ENCODE assay signal across 13 cellular contexts in the genomic region with DNA sequence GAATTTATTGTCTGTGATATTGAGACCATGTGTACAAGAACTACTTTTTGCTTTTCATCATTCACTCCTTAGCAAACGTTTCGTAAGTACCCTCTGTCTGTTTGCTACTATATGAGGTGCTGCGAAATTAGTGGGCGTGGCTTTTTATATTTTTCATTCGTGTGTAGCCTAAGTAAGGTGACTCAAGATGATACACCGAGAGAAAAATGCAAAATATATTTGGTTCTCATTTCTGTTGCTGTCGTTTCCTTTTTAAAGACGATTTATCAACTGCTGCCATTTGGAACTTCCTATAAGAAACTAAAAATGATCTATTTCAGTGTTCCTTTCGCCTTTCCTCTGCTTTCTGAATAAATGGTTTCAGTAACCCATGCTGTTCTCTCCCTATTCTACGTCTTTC.
DNase-seq lines count a peak whose midpoint lies in the region; ATAC-seq, FAIRE-seq and TF ChIP-seq lines count a peak whose summit lies in the region.
"Had no signal": no experiment of that assay in that cellular context is flagged by ENCODE, and none has a peak within 500 bp of the region (broad histone marks: within the 10 kb centered on the region; RNA-seq: fewer than 3 reads in every experiment).

No MANE protein-coding gene starts in this region.

- RAD21 ChIA-PET in GM12878 (lab: Charles Lee; ENCODE audit: unreplicated experiment) = interaction anchor here (0.6 kb wide), 1 partner anchor 61 kb away, joined by 3 read pairs; a partner anchor contains a TSS

- H3K4me2 ChIP-seq in GM12878 (ENCODE audit: control insufficient read depth, insufficient read depth) = peak overlapping the region; percentile 24

- in situ Hi-C loops in GM12878 (cut with MboI) = loop anchor here (10.0 to 25.0 kb wide), 4 partner anchors 187 to 975 kb away; a partner anchor contains a TSS
- in situ Hi-C loops in ACHN (cut with HindIII; ENCODE audit: low pct_ligation_motif_present, low pct_unique_long_range_greater_than_20kb, low sequenced_read_pairs) = no loop called here

- no peak overlapping the region for H2AFZ ChIP-seq in GM12878 (ENCODE audit: control insufficient read depth, low read depth, low read length)

- BruUV-seq in GM12878 (replicated peaks; lab: Mats Ljungman, UMichigan) = no TSS peak

- 4% methylated on average over 10 of the region's 10 CpGs for WGBS in GM12878 (ENCODE audit: insufficient coverage, insufficient replicate concordance, low lambda C conversion rate, missing lambda C conversion rate)

- SMC1A ChIA-PET in GM12878 (lab: Charles Lee; ENCODE audit: uncharacterized antibody, unreplicated experiment) = interaction anchor here (1.1 to 4.2 kb wide), 3 partner anchors 8 to 214 kb away, joined by 3 to 33 read pairs (median 27); no protein-coding TSS in a partner anchor

- CTCF ChIA-PET in GM12878 (lab: Yijun Ruan, JAX) = interaction anchor here (0.9 to 6.2 kb wide), 5 partner anchors 8 to 215 kb away, joined by 3 to 60 read pairs (median 9); no protein-coding TSS in a partner anchor

- POLR2A ChIA-PET in GM12878 (lab: Charles Lee) = interaction anchor here (1.2 to 1.4 kb wide), 2 partner anchors 9 to 12 kb away, joined by 3 to 6 read pairs; no protein-coding TSS in a partner anchor

- intact Hi-C loops in GM12878 (cut with micrococcal nuclease; ENCODE audit: unreplicated experiment) = no loop called here

- no peak for TF ChIP-seq RAD21 in GM12878 (IDR thresholded peaks at IDR 0.05; ENCODE audit: insufficient read depth, low read depth, low read length)

- 0 out of 4 replicates have a peak, but pooled peaks of 1 of the 2 experiments have one; percentile 31 for TF ChIP-seq EP300 in GM12878 (IDR thresholded peaks at IDR 0.05; ENCODE audit: borderline replicate concordance in 1 of 2, control insufficient read depth in 1 of 2, low read depth in 2 of 2, low read length in 2 of 2)

- H3K9me3 ChIP-seq in GM12878 (replicated peaks; ENCODE audit: control insufficient read depth, insufficient read depth, low read length) (peaks cover 2% of the 10 kb centered on the region; the same call in 2 of the 3 replicates), SJCRH30 (replicated peaks) (no peaks in the 10 kb centered on the region)
- H3K9me3 ChIP-seq: prostate gland had no signal

- DNase-seq in EL (peak; percentile 43), GM12878 (ENCODE audit: low read depth, low spot score) (peak; percentile 67), ACHN (no peak), OCI-M2 (lab: John Stamatoyannopoulos, UW; ENCODE audit: unreplicated experiment) (no peak), SJCRH30 (no peak)
- no peak for DNase-seq in stimulated activated CD4-positive, alpha-beta T cell treated with anti-CD3 and anti-CD28 coated beads, Interleukin-2, amount 100 ng/mL, for 24 hours
- DNase-seq: NCI-H187 treated with DMSO at 0.1 percent for 48 hours, trophoblast cell had no signal

- FAIRE-seq in GM12878 (lab: Jason Lieb, UNC) = no peak
- FAIRE-seq: endothelial cell of umbilical vein had no signal

- H3K4me1 ChIP-seq in GM12878 (ENCODE audit: control insufficient read depth, insufficient read depth, low read length) = peaks cover 21% of the 10 kb centered on the region
- no peaks in the 10 kb centered on the region for H3K4me1 ChIP-seq in SJCRH30
- H3K4me1 ChIP-seq: prostate gland had no signal

- no peaks in the 10 kb centered on the region for H3K79me2 ChIP-seq in GM12878 (ENCODE audit: control insufficient read depth, insufficient read depth, low read length)

- H3K4me3 ChIP-seq in GM12878 (peak overlapping the region; percentile 11; the same call in 1 of the 2 replicates), SJCRH30 (no peak overlapping the region)
- H3K4me3 ChIP-seq: prostate gland had no signal

- TF ChIP-seq CTCF in GM12878 (IDR thresholded peaks at IDR 0.05 in 2 of 3, conservative IDR thresholded peaks at IDR 0.05 in 1 of 3; ENCODE audit: control insufficient read depth in 2 of 3, extremely low read depth in 1 of 3, insufficient read depth in 1 of 3, low read depth in 3 of 3, low read length in 3 of 3) = no peak

- no peak for TF ChIP-seq POLR2A in GM12878 (IDR thresholded peaks at IDR 0.05; ENCODE audit: low read depth, low read length)

- 0 out of 2 replicates have a peak, but pooled peaks cover 2% of the 10 kb centered on the region for H4K20me1 ChIP-seq in GM12878 (ENCODE audit: control insufficient read depth, insufficient read depth)

- peaks cover 0 to 3% of the 10 kb centered on the region in 2 experiments for H3K36me3 ChIP-seq in GM12878 (ENCODE audit: control insufficient read depth in 2 of 2, insufficient read depth in 2 of 2, low read length in 1 of 2)
- peaks cover 29% of the 10 kb centered on the region for H3K36me3 ChIP-seq in SJCRH30
- H3K36me3 ChIP-seq: prostate gland had no signal

- ATAC-seq in GM19043 (IDR thresholded peaks at IDR 0.05; ENCODE audit: low read depth, unreplicated experiment) (peak; percentile 57), HG03066 (IDR thresholded peaks at IDR 0.05; ENCODE audit: low read depth, unreplicated experiment) (peak; percentile 53), GM12878 (peak; percentile 86)

- H3K27ac ChIP-seq in GM12878 (ENCODE audit: control insufficient read depth, insufficient read depth) = peak overlapping the region; percentile 45
- H3K27ac ChIP-seq in SJCRH30 = no peak overlapping the region
- H3K27ac ChIP-seq: HL-60, prostate gland had no signal

- H3K27me3 ChIP-seq in GM12878 (replicated peaks in 1 of 2; ENCODE audit: control insufficient read depth in 2 of 2, insufficient read depth in 2 of 2, low read length in 1 of 2) = no peaks in the 10 kb centered on the region
- no peaks in the 10 kb centered on the region for H3K27me3 ChIP-seq in SJCRH30

- no peak overlapping the region for H3K9ac ChIP-seq in GM12878 (ENCODE audit: control insufficient read depth, insufficient read depth, low read length)

TF ChIP-seq in GM12878, 131 proteins besides CTCF, POLR2A, EP300 and RAD21 (continues in another document):
- TF ChIP-seq, protein P1, sequence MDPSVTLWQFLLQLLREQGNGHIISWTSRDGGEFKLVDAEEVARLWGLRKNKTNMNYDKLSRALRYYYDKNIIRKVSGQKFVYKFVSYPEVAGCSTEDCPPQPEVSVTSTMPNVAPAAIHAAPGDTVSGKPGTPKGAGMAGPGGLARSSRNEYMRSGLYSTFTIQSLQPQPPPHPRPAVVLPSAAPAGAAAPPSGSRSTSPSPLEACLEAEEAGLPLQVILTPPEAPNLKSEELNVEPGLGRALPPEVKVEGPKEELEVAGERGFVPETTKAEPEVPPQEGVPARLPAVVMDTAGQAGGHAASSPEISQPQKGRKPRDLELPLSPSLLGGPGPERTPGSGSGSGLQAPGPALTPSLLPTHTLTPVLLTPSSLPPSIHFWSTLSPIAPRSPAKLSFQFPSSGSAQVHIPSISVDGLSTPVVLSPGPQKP (IDR thresholded peaks at IDR 0.05; ENCODE audit: low read depth, low read length) = no peak
- TF ChIP-seq FOXM1 (IDR thresholded peaks at IDR 0.05; ENCODE audit: low read depth, low read length) (peak; percentile 67; the same call in 1 of the 2 replicates), NFIC (IDR thresholded peaks at IDR 0.05; ENCODE audit: low read depth, low read length) (peak; percentile 70; the same call in 1 of the 2 replicates), ZNF274 (IDR thresholded peaks at IDR 0.05; ENCODE audit: insufficient read depth, insufficient read length) (no peak), FOS (IDR thresholded peaks at IDR 0.05; ENCODE audit: borderline replicate concordance, extremely low read depth, insufficient read length) (no peak), CREM (IDR thresholded peaks at IDR 0.05; ENCODE audit: low read depth) (0 out of 2 replicates have a peak, but pooled peaks have one; percentile 9), MEF2B (IDR thresholded peaks at IDR 0.05; ENCODE audit: partially characterized antibody, poor library complexity, severe bottlenecking) (peak; percentile 19)
- TF ChIP-seq, protein P2, sequence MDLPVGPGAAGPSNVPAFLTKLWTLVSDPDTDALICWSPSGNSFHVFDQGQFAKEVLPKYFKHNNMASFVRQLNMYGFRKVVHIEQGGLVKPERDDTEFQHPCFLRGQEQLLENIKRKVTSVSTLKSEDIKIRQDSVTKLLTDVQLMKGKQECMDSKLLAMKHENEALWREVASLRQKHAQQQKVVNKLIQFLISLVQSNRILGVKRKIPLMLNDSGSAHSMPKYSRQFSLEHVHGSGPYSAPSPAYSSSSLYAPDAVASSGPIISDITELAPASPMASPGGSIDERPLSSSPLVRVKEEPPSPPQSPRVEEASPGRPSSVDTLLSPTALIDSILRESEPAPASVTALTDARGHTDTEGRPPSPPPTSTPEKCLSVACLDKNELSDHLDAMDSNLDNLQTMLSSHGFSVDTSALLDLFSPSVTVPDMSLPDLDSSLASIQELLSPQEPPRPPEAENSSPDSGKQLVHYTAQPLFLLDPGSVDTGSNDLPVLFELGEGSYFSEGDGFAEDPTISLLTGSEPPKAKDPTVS (IDR thresholded peaks at IDR 0.05; ENCODE audit: low read depth, low read length) = no peak
- TF ChIP-seq, protein P3, sequence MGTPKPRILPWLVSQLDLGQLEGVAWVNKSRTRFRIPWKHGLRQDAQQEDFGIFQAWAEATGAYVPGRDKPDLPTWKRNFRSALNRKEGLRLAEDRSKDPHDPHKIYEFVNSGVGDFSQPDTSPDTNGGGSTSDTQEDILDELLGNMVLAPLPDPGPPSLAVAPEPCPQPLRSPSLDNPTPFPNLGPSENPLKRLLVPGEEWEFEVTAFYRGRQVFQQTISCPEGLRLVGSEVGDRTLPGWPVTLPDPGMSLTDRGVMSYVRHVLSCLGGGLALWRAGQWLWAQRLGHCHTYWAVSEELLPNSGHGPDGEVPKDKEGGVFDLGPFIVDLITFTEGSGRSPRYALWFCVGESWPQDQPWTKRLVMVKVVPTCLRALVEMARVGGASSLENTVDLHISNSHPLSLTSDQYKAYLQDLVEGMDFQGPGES (IDR thresholded peaks at IDR 0.05) = no peak
- TF ChIP-seq, protein P4, sequence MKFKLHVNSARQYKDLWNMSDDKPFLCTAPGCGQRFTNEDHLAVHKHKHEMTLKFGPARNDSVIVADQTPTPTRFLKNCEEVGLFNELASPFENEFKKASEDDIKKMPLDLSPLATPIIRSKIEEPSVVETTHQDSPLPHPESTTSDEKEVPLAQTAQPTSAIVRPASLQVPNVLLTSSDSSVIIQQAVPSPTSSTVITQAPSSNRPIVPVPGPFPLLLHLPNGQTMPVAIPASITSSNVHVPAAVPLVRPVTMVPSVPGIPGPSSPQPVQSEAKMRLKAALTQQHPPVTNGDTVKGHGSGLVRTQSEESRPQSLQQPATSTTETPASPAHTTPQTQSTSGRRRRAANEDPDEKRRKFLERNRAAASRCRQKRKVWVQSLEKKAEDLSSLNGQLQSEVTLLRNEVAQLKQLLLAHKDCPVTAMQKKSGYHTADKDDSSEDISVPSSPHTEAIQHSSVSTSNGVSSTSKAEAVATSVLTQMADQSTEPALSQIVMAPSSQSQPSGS (IDR thresholded peaks at IDR 0.05; ENCODE audit: low read length) = 0 out of 2 replicates have a peak, but pooled peaks have one; percentile 15

Comparison
In these comparisons a context has a peak if more than half of its experiments do, and no peak if none do; other contexts are left out.
1. DNase-seq: peak in EL (single experiment) and GM12878 (single experiment); none in stimulated activated CD4-positive, alpha-beta T cell treated with anti-CD3 and anti-CD28 coated beads, Interleukin-2, amount 100 ng/mL, for 24 hours (0 of 2), ACHN (single experiment), OCI-M2 (single experiment) and SJCRH30 (0 of 2).
2. Peak in every context shown above with its lines, with median percentiles within 50 percentile points of each other: ATAC-seq.